ENCODE assay signal across 9 cellular contexts in genomic region chr7:139118234-139118802, GRCh38. TPM values are rescaled to one million over a fixed set of nuclear protein-coding genes. Genes with fewer than 3 reads are reported as not detected.
DNase-seq lines count a peak whose midpoint lies in the region; ATAC-seq, FAIRE-seq and TF ChIP-seq lines count a peak whose summit lies in the region.
"Had no signal": no experiment of that assay in that cellular context is flagged by ENCODE, and none has a peak within 500 bp of the region (broad histone marks: within the 10 kb centered on the region; RNA-seq: fewer than 3 reads in every experiment).

No MANE protein-coding gene starts in this region.

- peak; percentile 8 for TF ChIP-seq CTCF in epithelial cell of proximal tubule (conservative IDR thresholded peaks at IDR 0.05; ENCODE audit: low read depth, low read length)
- no peak for TF ChIP-seq CTCF in coronary artery (IDR thresholded peaks at IDR 0.05)
- no peak for TF ChIP-seq CTCF in heart left ventricle (IDR thresholded peaks at IDR 0.05)

- in situ Hi-C loops in ACHN (cut with HindIII; ENCODE audit: low pct_ligation_motif_present, low pct_unique_long_range_greater_than_20kb, low sequenced_read_pairs): no loop called here

- intact Hi-C loops in heart left ventricle (cut with DNase I): no loop called here

- ATAC-seq in GM18520 (IDR thresholded peaks at IDR 0.05; ENCODE audit: unreplicated experiment) (peak; percentile 60), HG02885 (IDR thresholded peaks at IDR 0.05; ENCODE audit: poor library complexity, unreplicated experiment) (peak; percentile 77), heart left ventricle (no peak)

- 65 to 78% (median 69%) methylated on average over 8 of the region's 8 CpGs for whole genome bisulfite sequencing in heart left ventricle, 4 donors

- H3K4me1 ChIP-seq in heart left ventricle: peaks cover 0 to 18% (median 0%) of the 10 kb centered on the region in 12 donors

- DNase-seq in ACHN (peak; percentile 58), RCC 7860 (ENCODE audit: low spot score) (peak; percentile 56), epithelial cell of proximal tubule (ENCODE audit: low read depth) (no peak), urothelium cell line (ENCODE audit: low spot score) (peak; percentile 57), coronary artery (ENCODE audit: low spot score) (no peak), heart left ventricle (no peak)

- H3K27ac ChIP-seq in coronary artery (no peak overlapping the region), heart left ventricle (peak overlapping the region in 1 of 12 donors; percentile 55)

- peak; percentile 63 for FAIRE-seq in RCC 7860 (lab: Jason Lieb, UNC)
- FAIRE-seq in urothelium cell line (lab: Jason Lieb, UNC): no peak
- FAIRE-seq: endometrium had no signal

- peaks cover 0 to 18% (median 0%) of the 10 kb centered on the region in 9 donors for H3K27me3 ChIP-seq in heart left ventricle

- no peaks in the 10 kb centered on the region for H3K36me3 ChIP-seq in heart left ventricle

- no peak for TF ChIP-seq POLR2A in heart left ventricle (IDR thresholded peaks at IDR 0.05)

- H3K4me3 ChIP-seq in epithelial cell of proximal tubule (ENCODE audit: low read depth, low read length): no peak overlapping the region
- H3K4me3 ChIP-seq in coronary artery: no peak overlapping the region
- peak overlapping the region in 1 of 12 donors; percentile 3 for H3K4me3 ChIP-seq in heart left ventricle

- no peaks in the 10 kb centered on the region for H3K9me3 ChIP-seq in heart left ventricle

RNA-seq across cellular contexts. Expression of gene ZC3HAV1, which starts 8.8 kb away (rescaled TPM):
- 21.0 and 22.9 TPM in 2 replicates for total RNA-seq in epithelial cell of proximal tubule
- 10 to 100 TPM in 4 of 9 donors, 1 to 10 TPM in 5; 5.2 to 31.9 (median 8.4) TPM for total RNA-seq in heart left ventricle
- 1 to 10 TPM; 2.8 to 3.9 TPM for polyA plus RNA-seq in heart left ventricle

Comparison
In these comparisons a context has a peak if more than half of its experiments do, and no peak if none do; other contexts are left out.
1. DNase-seq: peak in ACHN (single experiment), RCC 7860 (single experiment) and urothelium cell line (single experiment); none in epithelial cell of proximal tubule (single experiment), coronary artery (single experiment) and heart left ventricle (0 of 5).
2. ATAC-seq: peak in GM18520 (single experiment) and HG02885 (single experiment); none in heart left ventricle (0 of 4).